18 cellular contexts compared by ENCODE assay signal in the genomic region with DNA sequence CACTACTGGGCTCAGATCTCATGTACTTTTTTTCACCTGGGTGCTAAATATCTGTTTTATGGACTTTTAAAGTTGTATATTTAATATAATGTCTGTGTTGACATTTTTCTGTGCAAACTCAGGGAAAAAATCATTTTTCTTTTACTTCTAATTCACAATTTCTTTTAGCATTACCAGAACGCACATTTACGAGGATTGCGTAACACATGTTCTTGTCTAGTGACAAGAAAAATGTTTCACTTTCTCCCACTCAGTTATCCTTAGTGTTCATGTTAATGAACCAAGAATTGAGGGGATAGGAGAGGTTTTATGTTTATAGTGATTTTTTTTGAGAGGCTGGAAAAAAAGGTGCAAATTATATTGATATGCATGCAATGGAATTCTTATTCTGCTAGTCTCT.
"Had no signal": no experiment of that assay in that cellular context is flagged by ENCODE, and none has a peak within 500 bp of the region (broad histone marks: within the 10 kb centered on the region; RNA-seq: fewer than 3 reads in every experiment).

No MANE protein-coding gene starts in this region.

- H3K9ac ChIP-seq: neural progenitor cell had no signal

- H3K4me1 ChIP-seq: heart right ventricle, lower lobe of right lung, neural progenitor cell, upper lobe of left lung had no signal

- H3K9me3 ChIP-seq: heart right ventricle, lower lobe of right lung, thoracic aorta, upper lobe of left lung had no signal

- H3K27me3 ChIP-seq: heart right ventricle, neural progenitor cell, upper lobe of left lung had no signal

- H3K36me3 ChIP-seq: heart right ventricle, lower lobe of right lung, neural progenitor cell, thoracic aorta, upper lobe of left lung had no signal

- H3K4me2 ChIP-seq: neural progenitor cell had no signal

- H3K4me3 ChIP-seq: heart right ventricle, lower lobe of right lung, neural progenitor cell, thoracic aorta, upper lobe of left lung had no signal

- ATAC-seq: heart right ventricle; left lobe of liver; lower lobe of right lung; naive thymus-derived CD4-positive, alpha-beta T cell; T-helper 17 cell had no signal

- H2AFZ ChIP-seq: neural progenitor cell had no signal

- DNase-seq: activated CD4-positive, alpha-beta memory T cell treated with anti-CD3 and anti-CD28 coated beads for 36 hours; activated CD4-positive, alpha-beta T cell treated with anti-CD3 and anti-CD28 coated beads for 48 hours; activated effector memory CD4-positive, alpha-beta T cell treated with anti-CD3 and anti-CD28 coated beads, Interleukin-2, amount 50 U/mL, for 16 hours; activated naive CD4-positive, alpha-beta T cell treated with anti-CD3 and anti-CD28 coated beads, Interleukin-2, amount 10 ng/mL, durations not matched to agents 7 days and 5 days; anterior cingulate cortex; dermis blood vessel endothelial cell; effector CD8-positive, alpha-beta T cell; heart right ventricle; lower lobe of right lung; naive thymus-derived CD4-positive, alpha-beta T cell; stimulated activated CD4-positive, alpha-beta T cell treated with anti-CD3 and anti-CD28 coated beads, Interleukin-4, amount 100 ng/mL, for 24 hours; stimulated activated naive CD4-positive, alpha-beta T cell treated with Interleukin-2 at 50 U/mL for 16 hours; SW 1271; T-helper 17 cell; upper lobe of left lung had no signal

- H3K27ac ChIP-seq: heart right ventricle, lower lobe of right lung, neural progenitor cell, thoracic aorta, upper lobe of left lung had no signal
